Comparison of ENCODE assay signal across 14 cellular contexts in genomic region chr12:70002097-70002911, GRCh38.
DNase-seq lines count a peak whose midpoint lies in the region; ATAC-seq and TF ChIP-seq lines count a peak whose summit lies in the region.
"Had no signal": no experiment of that assay in that cellular context is flagged by ENCODE, and none has a peak within 500 bp of the region (broad histone marks: within the 10 kb centered on the region; RNA-seq: fewer than 3 reads in every experiment).

No MANE protein-coding gene starts in this region.

- H3K36me3 ChIP-seq in upper lobe of right lung = no peaks in the 10 kb centered on the region
- no peaks in the 10 kb centered on the region for H3K36me3 ChIP-seq in right lobe of liver

- no peaks in the 10 kb centered on the region for H3K27me3 ChIP-seq in upper lobe of right lung
- no peaks in the 10 kb centered on the region for H3K27me3 ChIP-seq in right lobe of liver

- WGBS in right lobe of liver (ENCODE audit: insufficient coverage, low coverage, low lambda C conversion rate, missing lambda C conversion rate) = 73% methylated on average over 3 of the region's 3 CpGs

- POLR2A ChIA-PET in RWPE1 (lab: Yijun Ruan, JAX; ENCODE audit: low non-redundant PET) = no interaction called here

- H3K27ac ChIP-seq in RWPE1 (peak overlapping the region; percentile 44; the same call in 1 of the 2 replicates), upper lobe of right lung (peak overlapping the region; percentile 34), right lobe of liver (no peak overlapping the region)

- no peaks in the 10 kb centered on the region for H3K4me1 Mint-ChIP-seq in activated T-cell treated with anti-CD3 and anti-CD28 coated beads, Interleukin-2, amount 50 U/mL, for 72 hours (ENCODE audit: low read depth)
- H3K4me1 Mint-ChIP-seq: CD4-positive, CD25-positive, alpha-beta regulatory T cell had no signal

- DNase-seq in RWPE1 (ENCODE audit: low spot score) (no peak), fibroblast of the aortic adventitia (ENCODE audit: low read depth) (peak; percentile 55), myocyte (ENCODE audit: low read depth) (peak; percentile 68), upper lobe of right lung (no peak), right lobe of liver (no peak), NCI-H2171 (lab: John Stamatoyannopoulos, UW) (no peak)
- no peak for DNase-seq in activated T-cell treated with anti-CD3 and anti-CD28 coated beads, Interleukin-2, amount 50 U/mL, for 72 hours
- DNase-seq: CD4-positive, CD25-positive, alpha-beta regulatory T cell; NCI-H1105; NCI-H226 had no signal

- no peak overlapping the region for H3K27ac Mint-ChIP-seq in activated T-cell treated with anti-CD3 and anti-CD28 coated beads, Interleukin-2, amount 50 U/mL, for 72 hours
- H3K27ac Mint-ChIP-seq: CD4-positive, CD25-positive, alpha-beta regulatory T cell; memory B cell; progenitor cell of endocrine pancreas had no signal

- no peaks in the 10 kb centered on the region for H3K4me1 ChIP-seq in upper lobe of right lung
- H3K4me1 ChIP-seq in right lobe of liver = no peaks in the 10 kb centered on the region

- H3K9me3 Mint-ChIP-seq in activated T-cell treated with anti-CD3 and anti-CD28 coated beads, Interleukin-2, amount 50 U/mL, for 72 hours = peaks cover 0 to 1% of the 10 kb centered on the region in 2 donors

- H3K4me3 ChIP-seq in fibroblast of the aortic adventitia (ENCODE audit: low read depth, low read length) = no peak overlapping the region
- H3K4me3 ChIP-seq in upper lobe of right lung = no peak overlapping the region
- H3K4me3 ChIP-seq in right lobe of liver = no peak overlapping the region

- intact Hi-C loops in upper lobe of right lung (cut with DNase I) (no loop called here), right lobe of liver (cut with DNase I) (no loop called here)

- TF ChIP-seq POLR2A in right lobe of liver (IDR thresholded peaks at IDR 0.05) = no peak

- H3K4me3 Mint-ChIP-seq in activated T-cell treated with anti-CD3 and anti-CD28 coated beads, Interleukin-2, amount 50 U/mL, for 72 hours = no peak overlapping the region
- H3K4me3 Mint-ChIP-seq: CD4-positive, CD25-positive, alpha-beta regulatory T cell; IgD-negative memory B cell; memory B cell had no signal

- H3K9me3 ChIP-seq in upper lobe of right lung (no peaks in the 10 kb centered on the region), right lobe of liver (no peaks in the 10 kb centered on the region)

- no peaks in the 10 kb centered on the region for H3K27me3 Mint-ChIP-seq in activated T-cell treated with anti-CD3 and anti-CD28 coated beads, Interleukin-2, amount 50 U/mL, for 72 hours (ENCODE audit: low read depth)
- H3K27me3 Mint-ChIP-seq: CD4-positive, CD25-positive, alpha-beta regulatory T cell; IgD-negative memory B cell had no signal

- CTCF ChIA-PET in RWPE1 (lab: Yijun Ruan, JAX) = interaction anchor here (0.7 kb wide), 1 partner anchor 557 kb away, joined by 5 read pairs; no protein-coding TSS in a partner anchor

- H3K36me3 Mint-ChIP-seq in activated T-cell treated with anti-CD3 and anti-CD28 coated beads, Interleukin-2, amount 50 U/mL, for 72 hours (ENCODE audit: insufficient read depth in 2 of 2) = no peaks in the 10 kb centered on the region
- H3K36me3 Mint-ChIP-seq: CD4-positive, CD25-positive, alpha-beta regulatory T cell; IgD-negative memory B cell; memory B cell had no signal

- ATAC-seq in upper lobe of right lung (peak; percentile 46), right lobe of liver (no peak)
- no peak for ATAC-seq in activated T-cell treated with anti-CD3 and anti-CD28 coated beads, Interleukin-2, amount 50 U/mL, for 72 hours (replicated peaks in 1 of 2)
- ATAC-seq: activated CD4-positive, CD25-positive, alpha-beta regulatory T cell treated with anti-CD3 and anti-CD28 coated beads, Interleukin-2, amount 50 U/mL, for 24 hours had no signal

- TF ChIP-seq CTCF in RWPE1 (conservative IDR thresholded peaks at IDR 0.05; ENCODE audit: low read depth) (no peak), fibroblast of the aortic adventitia (IDR thresholded peaks at IDR 0.05; ENCODE audit: insufficient read depth, low read length) (no peak), upper lobe of right lung (IDR thresholded peaks at IDR 0.05) (no peak), right lobe of liver (IDR thresholded peaks at IDR 0.05) (no peak)

Comparison
In these comparisons a context has a peak if more than half of its experiments do, and no peak if none do; other contexts are left out.
1. DNase-seq: peak in fibroblast of the aortic adventitia (single experiment) and myocyte (single experiment); none in RWPE1 (single experiment), upper lobe of right lung (single experiment), right lobe of liver (0 of 3), activated T-cell treated with anti-CD3 and anti-CD28 coated beads, Interleukin-2, amount 50 U/mL, for 72 hours (0 of 2) and NCI-H2171 (single experiment).
2. H3K27ac ChIP-seq: peak in RWPE1 (single experiment) and upper lobe of right lung (single experiment); none in right lobe of liver (0 of 3).